In genomic region chr13:90867336-90867683, GRCh38 we compare ENCODE assay signal across 8 cellular contexts.
DNase-seq lines count a peak whose midpoint lies in the region; ATAC-seq, FAIRE-seq and TF ChIP-seq lines count a peak whose summit lies in the region.

No MANE protein-coding gene starts in this region.

- no peaks in the 10 kb centered on the region for H3K9me3 ChIP-seq in BE2C
- H3K9me3 ChIP-seq in SJSA1 (replicated peaks): no peaks in the 10 kb centered on the region

- DNase-seq in BE2C: peak; percentile 79
- peak; percentile 2 for DNase-seq in GM18507 (ENCODE audit: extremely low spot score, insufficient read length, low read depth)
- DNase-seq in NCI-H1048 (lab: John Stamatoyannopoulos, UW): peak; percentile 65
- peak; percentile 25 to 47 for DNase-seq in SJSA1 (ENCODE audit: low read depth in 1 of 2, low spot score in 2 of 2)
- DNase-seq in epithelial cell of proximal tubule (ENCODE audit: low read depth): peak; percentile 23
- DNase-seq in stimulated activated naive CD4-positive, alpha-beta T cell treated with Interleukin-2 at 50 U/mL for 16 hours (lab: John Stamatoyannopoulos, UW): no peak

- H3K4me1 ChIP-seq in BE2C: peaks cover 3% of the 10 kb centered on the region; the same call in 1 of the 2 replicates
- no peaks in the 10 kb centered on the region for H3K4me1 ChIP-seq in SJSA1 (replicated peaks)

- no peaks in the 10 kb centered on the region for H3K27me3 Mint-ChIP-seq in nephron (ENCODE audit: low read depth)

- FAIRE-seq in GM18507 (lab: Jason Lieb, UNC): peak; percentile 76

- H3K27ac ChIP-seq in SJSA1: no peak overlapping the region

- peak; percentile 97 for ATAC-seq in HG02852 (IDR thresholded peaks at IDR 0.05; ENCODE audit: unreplicated experiment)

- no peaks in the 10 kb centered on the region for H3K36me3 Mint-ChIP-seq in nephron (ENCODE audit: low read depth)

- no peak overlapping the region for H3K4me3 ChIP-seq in BE2C (ENCODE audit: low read depth, low read length)
- H3K4me3 ChIP-seq in SJSA1: no peak overlapping the region
- H3K4me3 ChIP-seq in epithelial cell of proximal tubule (ENCODE audit: low read depth, low read length): no peak overlapping the region

- H3K9me3 Mint-ChIP-seq in nephron: peaks cover 2% of the 10 kb centered on the region

- no peaks in the 10 kb centered on the region for H3K36me3 ChIP-seq in BE2C
- no peaks in the 10 kb centered on the region for H3K36me3 ChIP-seq in SJSA1

- H3K27me3 ChIP-seq in BE2C (no peaks in the 10 kb centered on the region), SJSA1 (replicated peaks) (no peaks in the 10 kb centered on the region)

- peak overlapping the region; percentile 8 to 35 (median 30) for H3K27ac Mint-ChIP-seq in nephron

- TF ChIP-seq CTCF in BE2C (IDR thresholded peaks at IDR 0.05; ENCODE audit: low read depth, low read length): peak; percentile 83
- peak; percentile 86 for TF ChIP-seq CTCF in epithelial cell of proximal tubule (conservative IDR thresholded peaks at IDR 0.05; ENCODE audit: low read depth, low read length)
- peak; percentile 61 to 79 (median 74) for TF ChIP-seq CTCF in nephron (IDR thresholded peaks at IDR 0.05; ENCODE audit: unreplicated experiment in 3 of 3)

- peaks cover 5% of the 10 kb centered on the region for H3K4me1 Mint-ChIP-seq in nephron

- H3K4me3 Mint-ChIP-seq in nephron: no peak overlapping the region
